Comparison of ENCODE assay signal across 28 cellular contexts in the genomic region with DNA sequence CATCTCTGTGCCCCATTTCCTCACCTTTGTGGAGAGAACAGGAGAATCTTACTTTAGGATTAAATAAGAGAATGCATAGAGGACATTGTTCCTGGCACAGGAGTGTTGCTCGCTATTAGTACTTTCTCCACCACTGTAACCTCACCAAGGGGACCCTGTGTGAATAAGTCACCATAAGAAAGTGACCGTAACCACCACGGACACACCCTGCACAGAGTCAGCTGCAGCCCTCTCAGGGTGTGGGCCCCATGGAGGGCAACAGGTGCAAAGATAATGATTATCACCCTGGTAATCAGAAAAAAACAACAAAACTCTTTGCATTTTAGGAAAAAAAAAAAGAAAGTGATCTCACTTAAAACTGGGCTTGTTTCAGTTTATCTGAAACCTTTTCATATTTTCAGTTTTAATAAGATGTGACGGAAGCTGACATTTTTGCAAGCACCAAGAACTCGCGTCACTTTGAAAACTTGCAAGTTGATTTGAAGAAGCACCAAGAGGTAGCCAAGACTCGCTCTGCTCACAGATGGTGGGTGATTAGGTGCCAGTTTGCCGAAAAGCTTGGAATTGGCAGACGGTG.
A peak's percentile ranks its signal among the peaks of the same experiment; 100 is the strongest.
DNase-seq lines count a peak whose midpoint lies in the region; ATAC-seq and TF ChIP-seq lines count a peak whose summit lies in the region.
"Had no signal": no experiment of that assay in that cellular context is flagged by ENCODE, and none has a peak within 500 bp of the region (broad histone marks: within the 10 kb centered on the region; RNA-seq: fewer than 3 reads in every experiment).

No MANE protein-coding gene starts in this region.

- no peaks in the 10 kb centered on the region for H3K9me3 ChIP-seq in sigmoid colon

- no peak for TF ChIP-seq CTCF in sigmoid colon (IDR thresholded peaks at IDR 0.05)

- no peaks in the 10 kb centered on the region for H3K27me3 ChIP-seq in sigmoid colon
- H3K27me3 ChIP-seq: cardiac muscle cell had no signal

- ATAC-seq in GM18517 (IDR thresholded peaks at IDR 0.05; ENCODE audit: unreplicated experiment) (peak; percentile 67), GM19351 (IDR thresholded peaks at IDR 0.05; ENCODE audit: unreplicated experiment) (peak; percentile 82), HG03565 (IDR thresholded peaks at IDR 0.05; ENCODE audit: unreplicated experiment) (peak; percentile 59), HG02970 (IDR thresholded peaks at IDR 0.05; ENCODE audit: low FRiP score, unreplicated experiment) (no peak)
- ATAC-seq: activated CD8-positive, alpha-beta T cell treated with anti-CD3 and anti-CD28 coated beads for 36 hours; stimulated activated naive CD8-positive, alpha-beta T cell treated with anti-CD3 and anti-CD28 coated beads, Interleukin-15, Interleukin-2, amounts not matched to agents 100 U/mL and 50 U/mL, for 24 hours had no signal

- DNase-seq in sigmoid colon (peak; percentile 4), NCI-H82 treated with DMSO at 0.1 percent for 48 hours (lab: John Stamatoyannopoulos, UW; ENCODE audit: unreplicated experiment) (no peak), DMS153 treated with DMSO at 0.1 percent for 48 hours (lab: John Stamatoyannopoulos, UW; ENCODE audit: unreplicated experiment) (no peak)
- DNase-seq: activated CD4-positive, CD25-positive, alpha-beta regulatory T cell; activated CD8-positive, alpha-beta T cell treated with anti-CD3 and anti-CD28 coated beads for 36 hours; activated naive CD4-positive, alpha-beta T cell treated with anti-CD3 and anti-CD28 coated beads, Interleukin-2, amount 10 ng/mL, durations not matched to agents 7 days and 5 days; activated T-cell treated with anti-CD3 and anti-CD28 coated beads, Interleukin-2, amount 50 U/mL, for 1 hour; CD4-positive, alpha-beta T cell; DMS153; GDM1; GM23248; HFFc6; Karpas-422; kidney glomerular epithelial cell; MV-4-11; NCI-H187 treated with DMSO at 0.1 percent for 48 hours; NCI-H2227 treated with DMSO at 0.1 percent for 48 hours; NCI-H774; Right ventricle myocardium superior; stimulated activated CD4-positive, alpha-beta T cell treated with anti-CD3 and anti-CD28 coated beads, Interleukin-4, amount 100 ng/mL, for 1 hour; stimulated activated naive CD8-positive, alpha-beta T cell treated with anti-CD3 and anti-CD28 coated beads, Interleukin-15, Interleukin-2, amounts not matched to agents 100 U/mL and 50 U/mL, for 24 hours; T1000 had no signal

- intact Hi-C loops in sigmoid colon (cut with DNase I): no loop called here

- no peak overlapping the region for H3K4me3 ChIP-seq in sigmoid colon
- H3K4me3 ChIP-seq: cardiac muscle cell, GM23248, lung had no signal

- TF ChIP-seq EP300 in sigmoid colon (IDR thresholded peaks at IDR 0.05): no peak

- no peaks in the 10 kb centered on the region for H3K36me3 ChIP-seq in sigmoid colon
- H3K36me3 ChIP-seq: cardiac muscle cell had no signal

- WGBS in sigmoid colon, 2 donors: 66 to 81% methylated on average over 9 of the region's 9 CpGs

- H3K27ac ChIP-seq in sigmoid colon: no peak overlapping the region
- H3K27ac ChIP-seq: cardiac muscle cell, GM23248 had no signal

- peaks cover 0 to 15% (median 11%) of the 10 kb centered on the region in 4 donors for H3K4me1 ChIP-seq in sigmoid colon

- TF ChIP-seq POLR2A in sigmoid colon (IDR thresholded peaks at IDR 0.05): no peak
